ENCODE assay signal across 8 cellular contexts in genomic region chr11:64765291-64765803, GRCh38. TPM values are rescaled to one million over a fixed set of nuclear protein-coding genes. Genes with fewer than 3 reads are reported as not detected.
DNase-seq lines count a peak whose midpoint lies in the region; ATAC-seq and TF ChIP-seq lines count a peak whose summit lies in the region.

No MANE protein-coding gene starts in this region.

- H3K4me3 ChIP-seq in fibroblast of pulmonary artery (replicated peaks; ENCODE audit: low read depth, low read length) (no peak overlapping the region), spleen (no peak overlapping the region)

- H3K27me3 Mint-ChIP-seq in activated T-cell treated with anti-CD3 and anti-CD28 coated beads, Interleukin-2, amount 50 U/mL, for 24 hours, result no peaks in the 10 kb centered on the region
- no peaks in the 10 kb centered on the region for H3K27me3 Mint-ChIP-seq in T-cell

- H3K27ac ChIP-seq in spleen, result peak overlapping the region in 6 of 8 donors; percentile 63 to 91 (median 82)

- no peaks in the 10 kb centered on the region for H3K27me3 ChIP-seq in spleen (replicated peaks in 1 of 7)

- H3K4me3 Mint-ChIP-seq in activated T-cell treated with anti-CD3 and anti-CD28 coated beads, Interleukin-2, amount 50 U/mL, for 24 hours, result peak overlapping the region; percentile 58
- H3K4me3 Mint-ChIP-seq in T-cell, result peak overlapping the region; percentile 70 to 86 (median 76)

- H3K4me1 Mint-ChIP-seq in activated T-cell treated with anti-CD3 and anti-CD28 coated beads, Interleukin-2, amount 50 U/mL, for 24 hours (ENCODE audit: low read depth), result peaks cover 90% of the 10 kb centered on the region
- peaks cover 90 to 95% (median 92%) of the 10 kb centered on the region in 3 donors for H3K4me1 Mint-ChIP-seq in T-cell

- H3K9me3 ChIP-seq in spleen, result no peaks in the 10 kb centered on the region

- ATAC-seq in T-cell (replicated peaks in 1 of 4), result no peak

- H3K36me3 ChIP-seq in spleen, result peaks cover 2 to 99% (median 77%) of the 10 kb centered on the region in 6 donors

- peaks cover 91% of the 10 kb centered on the region for H3K36me3 Mint-ChIP-seq in activated T-cell treated with anti-CD3 and anti-CD28 coated beads, Interleukin-2, amount 50 U/mL, for 24 hours (ENCODE audit: low read depth)
- H3K36me3 Mint-ChIP-seq in T-cell, result peaks cover 64% of the 10 kb centered on the region

- peaks cover 66 to 100% (median 90%) of the 10 kb centered on the region in 6 donors for H3K4me1 ChIP-seq in spleen

- CTCF ChIA-PET in T-cell (lab: Charles Lee), result interaction anchor here in 1 of 2 donors (1.6 kb wide), 1 partner anchor 13 kb away, joined by 8 read pairs; the partner anchor contains the start of gene SF1

- TF ChIP-seq CTCF in fibroblast of pulmonary artery (IDR thresholded peaks at IDR 0.05; ENCODE audit: low read length, missing control alignments) (peak; percentile 14), spleen (IDR thresholded peaks at IDR 0.05 in 8 of 11, conservative IDR thresholded peaks at IDR 0.05 in 3 of 11) (peak in 1 of 11 experiments; percentile 17)

- intact Hi-C loops in spleen (cut with DNase I; ENCODE audit: low total_unique reads), result no loop called here

- H3K27ac Mint-ChIP-seq in activated T-cell treated with anti-CD3 and anti-CD28 coated beads, Interleukin-2, amount 50 U/mL, for 24 hours, result peak overlapping the region; percentile 90
- H3K27ac Mint-ChIP-seq in T-cell, result peak overlapping the region; percentile 88 to 97

- H3K9me3 Mint-ChIP-seq in activated T-cell treated with anti-CD3 and anti-CD28 coated beads, Interleukin-2, amount 50 U/mL, for 24 hours, result no peaks in the 10 kb centered on the region
- no peaks in the 10 kb centered on the region for H3K9me3 Mint-ChIP-seq in T-cell

- POLR2A ChIA-PET in T-cell (lab: Charles Lee), result interaction anchor here (1.5 to 2.2 kb wide), 2 partner anchors 13 to 18 kb away, joined by 12 to 17 read pairs; partner anchors contain the start of gene SF1 (in 1 of the 2)

- WGBS in spleen, 5 donors, result 87 to 92% (median 90%) methylated on average over 29 of the region's 29 CpGs

- no peak for TF ChIP-seq POLR2A in spleen (IDR thresholded peaks at IDR 0.05)

- peak; percentile 35 for DNase-seq in activated T-cell treated with anti-CD3 and anti-CD28 coated beads, Interleukin-2, amount 50 U/mL, for 24 hours
- no peak for DNase-seq in activated T-cell treated with anti-CD3 and anti-CD28 coated beads, Interleukin-2, amount 50 U/mL, for 1 hour
- DNase-seq in T-cell, result no peak
- no peak for DNase-seq in fibroblast of pulmonary artery (ENCODE audit: low read depth)
- peak; percentile 79 for DNase-seq in spleen
- no peak for DNase-seq in SIG-M5 (lab: John Stamatoyannopoulos, UW)
- no peak for DNase-seq in stimulated activated CD8-positive, alpha-beta memory T cell treated with anti-CD3 and anti-CD28 coated beads, Interleukin-4, amount 100 ng/mL, for 48 hours
- DNase-seq in GF-D8 (lab: John Stamatoyannopoulos, UW), result no peak

RNA-seq across cellular contexts. Expression of gene PYGM, which starts 5.6 kb away (rescaled TPM):
- total RNA-seq in T-cell, result 10 to 100 TPM in 1 of 5 donors, 1 to 10 TPM in 4; 7.4 to 34.7 (median 8.5) TPM
- total RNA-seq in spleen, result 1 to 10 TPM; 2.7 to 7.2 (median 5.1) TPM
- 1 to 10 TPM; 1.7 to 2.4 (median 2.1) TPM for polyA plus RNA-seq in spleen

RNA-seq across cellular contexts. Expression of gene SF1, which starts 13.0 kb away (rescaled TPM):
- total RNA-seq in T-cell (1,000 to 10,000 TPM in 2 of 5 donors, 100 to 1,000 TPM in 3; 670 to 1,510 (median 732) TPM), spleen (100 to 1,000 TPM; 359 to 585 (median 458) TPM)
- polyA plus RNA-seq in spleen, result 100 to 1,000 TPM in 2 of 3 donors, 10 to 100 TPM in 1; 54.2 to 140 (median 121) TPM

RNA-seq across cellular contexts. Expression of gene RASGRP2, which starts 21.4 kb away (rescaled TPM):
- 100 to 1,000 TPM; 574 to 767 (median 656) TPM for total RNA-seq in T-cell
- total RNA-seq in spleen, result 100 to 1,000 TPM; 148 to 242 (median 206) TPM
- polyA plus RNA-seq in spleen, result 100 to 1,000 TPM; 216 to 283 (median 252) TPM

RNA-seq across cellular contexts. Expression of gene MAP4K2, which starts 37.7 kb away (rescaled TPM):
- total RNA-seq in T-cell, result 100 to 1,000 TPM in 3 of 5 donors, 10 to 100 TPM in 2; 80.9 to 131 (median 102) TPM
- 100 to 1,000 TPM in 1 of 7 donors, 10 to 100 TPM in 6; 41.5 to 106 (median 57.4) TPM for total RNA-seq in spleen
- polyA plus RNA-seq in spleen, result 10 to 100 TPM; 40.8 to 70.8 (median 63.8) TPM

RNA-seq across cellular contexts. Expression of gene NRXN2, which starts 42.4 kb away (rescaled TPM):
- total RNA-seq in T-cell (under 1 TPM in 3 of 5 donors, not detected in 2; 0.43 to 0.70 (median 0.47) TPM), spleen (10 to 100 TPM in 1 of 7 donors, 1 to 10 TPM in 6; 2.2 to 12.9 (median 3.3) TPM)
- polyA plus RNA-seq in spleen, result 1 to 10 TPM in 1 of 3 donors, under 1 TPM in 2; 0.59 to 1.4 (median 0.61) TPM

Comparison
In these comparisons a context has a peak if more than half of its experiments do, and no peak if none do; other contexts are left out.
1. DNase-seq: peak in activated T-cell treated with anti-CD3 and anti-CD28 coated beads, Interleukin-2, amount 50 U/mL, for 24 hours (single experiment) and spleen (single experiment); none in activated T-cell treated with anti-CD3 and anti-CD28 coated beads, Interleukin-2, amount 50 U/mL, for 1 hour (single experiment), T-cell (0 of 34), fibroblast of pulmonary artery (single experiment), SIG-M5 (single experiment), stimulated activated CD8-positive, alpha-beta memory T cell treated with anti-CD3 and anti-CD28 coated beads, Interleukin-4, amount 100 ng/mL, for 48 hours (single experiment) and GF-D8 (single experiment).